In the genomic region with DNA sequence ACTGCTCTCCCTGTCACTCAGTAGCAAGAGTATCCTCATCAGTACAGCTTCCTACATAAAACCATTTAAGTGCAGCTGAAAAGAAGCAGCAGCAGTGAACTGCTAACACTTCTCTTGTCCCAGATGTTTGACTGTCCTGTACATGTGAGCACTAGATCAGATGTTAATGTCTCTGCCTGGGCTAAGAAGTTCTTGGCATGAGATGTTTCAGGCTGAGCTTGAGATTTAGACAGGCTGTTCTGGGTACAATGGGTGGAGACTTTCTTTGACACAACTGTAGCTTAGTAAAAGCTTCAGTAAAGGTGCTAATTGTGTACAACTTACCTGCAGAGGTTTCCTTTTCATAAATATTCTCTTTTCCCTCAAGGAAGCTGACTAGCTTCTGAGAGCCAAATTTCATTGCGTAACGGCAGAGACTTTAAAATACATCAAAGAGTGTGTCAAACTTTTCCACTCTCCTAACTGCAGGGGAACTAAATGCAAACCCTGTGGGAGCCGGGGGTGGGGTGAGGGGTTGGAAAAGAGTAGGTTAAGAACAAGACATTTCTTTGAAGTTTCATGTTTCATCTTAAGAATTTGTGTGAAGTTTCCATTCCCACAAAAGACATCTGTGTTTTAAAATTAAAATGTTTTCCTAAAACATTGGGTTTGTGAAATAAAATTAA, we compare ENCODE assay signal across 19 cellular contexts.
A peak's percentile ranks its signal among the peaks of the same experiment; 100 is the strongest.
DNase-seq lines count a peak whose midpoint lies in the region; ATAC-seq and TF ChIP-seq lines count a peak whose summit lies in the region.
"Had no signal": no experiment of that assay in that cellular context is flagged by ENCODE, and none has a peak within 500 bp of the region (broad histone marks: within the 10 kb centered on the region; RNA-seq: fewer than 3 reads in every experiment).

No MANE protein-coding gene starts in this region.

- intact Hi-C loops in posterior vena cava (cut with DNase I) = no loop called here

- H3F3A ChIP-seq in SK-N-SH (replicated peaks; ENCODE audit: insufficient read depth) = no peaks in the 10 kb centered on the region

- ATAC-seq in SK-N-SH treated with all-trans-retinoic acid at 6 μM for 48 hours = peak; percentile 50
- no peak for ATAC-seq in HG02870 (IDR thresholded peaks at IDR 0.05; ENCODE audit: unreplicated experiment)
- ATAC-seq: K562, lower lobe of right lung had no signal

- no peaks in the 10 kb centered on the region for H4K20me1 ChIP-seq in SK-N-SH (ENCODE audit: insufficient read depth)

- no peak for DNase-seq in SK-N-SH
- peak; percentile 44 for DNase-seq in amniotic epithelial cell (ENCODE audit: low read depth)
- peak; percentile 53 for DNase-seq in fibroblast of peridontal ligament (ENCODE audit: extremely low read depth)
- no peak for DNase-seq in posterior vena cava (ENCODE audit: low spot score)
- no peak for DNase-seq in HuH-7.5 (ENCODE audit: low spot score)
- DNase-seq: activated CD4-positive, alpha-beta T cell treated with anti-CD3 and anti-CD28 coated beads, Interleukin-2, amount 50 U/mL, for 4 hours; brain microvascular endothelial cell; Calu3; H9; lower lobe of right lung; NCI-H1694; RPMI8226; small intestine; T-helper 2 cell had no signal

- H3K9me3 ChIP-seq in SK-N-SH (no peaks in the 10 kb centered on the region), skeletal muscle tissue (ENCODE audit: control insufficient read depth in 3 of 3, low read length in 3 of 3) (no peaks in the 10 kb centered on the region)
- H3K9me3 ChIP-seq: lower lobe of right lung, neutrophil had no signal

- H3K4me2 ChIP-seq in SK-N-SH = no peak overlapping the region

- no peaks in the 10 kb centered on the region for H3K36me3 ChIP-seq in SK-N-SH (replicated peaks in 1 of 2; ENCODE audit: control insufficient read depth in 1 of 2, insufficient read depth in 2 of 2, low read length in 1 of 2)
- no peaks in the 10 kb centered on the region for H3K36me3 ChIP-seq in skeletal muscle tissue (ENCODE audit: control insufficient read depth in 3 of 3, insufficient read depth in 3 of 3, low read length in 3 of 3)
- H3K36me3 ChIP-seq: brain microvascular endothelial cell, lower lobe of right lung, neutrophil had no signal

- POLR2A ChIA-PET in SK-N-SH (lab: Yijun Ruan, JAX) = interaction anchor here (1.3 to 2.3 kb wide), 8 partner anchors 15 to 260 kb away, joined by 5 to 16 read pairs (median 8); partner anchors contain the start of genes RGS4 and RGS5

- CTCF ChIA-PET in SK-N-SH (lab: Yijun Ruan, JAX) = interaction anchor here (1.0 to 1.5 kb wide), 3 partner anchors 64 to 127 kb away, joined by 3 to 8 read pairs (median 4); partner anchors contain the start of gene RGS4

- H3K4me1 ChIP-seq in SK-N-SH (ENCODE audit: control insufficient read depth in 1 of 2, insufficient read depth in 2 of 2, low read depth in 1 of 2, low read length in 1 of 2) (peaks cover 9 to 36% of the 10 kb centered on the region in 2 experiments; a peak in 3 of 4 replicates), skeletal muscle tissue (ENCODE audit: control insufficient read depth in 3 of 3, insufficient read depth in 3 of 3, low read length in 3 of 3) (peaks cover 0 to 10% (median 8%) of the 10 kb centered on the region in 3 donors)
- H3K4me1 ChIP-seq: lower lobe of right lung had no signal

- H3K27me3 ChIP-seq in SK-N-SH (ENCODE audit: insufficient read depth) = no peaks in the 10 kb centered on the region
- H3K27me3 ChIP-seq in skeletal muscle tissue (ENCODE audit: control insufficient read depth in 3 of 3, insufficient read depth in 3 of 3, low read length in 3 of 3) = no peaks in the 10 kb centered on the region
- H3K27me3 ChIP-seq: brain microvascular endothelial cell had no signal

- no peak overlapping the region for H2AFZ ChIP-seq in SK-N-SH (ENCODE audit: low read depth)

- H3K4me3 ChIP-seq in SK-N-SH (ENCODE audit: low read depth in 2 of 2, low read length in 1 of 2) = no peak overlapping the region
- H3K4me3 ChIP-seq in skeletal muscle tissue (ENCODE audit: low read length in 3 of 3) = peak overlapping the region in 1 of 3 donors; percentile 27
- H3K4me3 ChIP-seq: K562, lower lobe of right lung had no signal

- WGBS in SK-N-SH (ENCODE audit: low lambda C conversion rate) = 78% methylated on average over 3 of the region's 3 CpGs

- H3K9ac ChIP-seq in SK-N-SH = no peak overlapping the region
- H3K9ac ChIP-seq in skeletal muscle tissue (ENCODE audit: low read depth in 1 of 3, low read length in 3 of 3) = peak overlapping the region in 1 of 3 donors; percentile 1

- no peaks in the 10 kb centered on the region for H3K79me2 ChIP-seq in SK-N-SH (ENCODE audit: insufficient read depth)

- TF ChIP-seq RAD21 in SK-N-SH (IDR thresholded peaks at IDR 0.05; ENCODE audit: low read length) = no peak

- TF ChIP-seq CTCF in SK-N-SH (IDR thresholded peaks at IDR 0.05) = no peak

- H3K27ac ChIP-seq in SK-N-SH (ENCODE audit: low read depth in 2 of 2, low read length in 1 of 2) (peak overlapping the region in 1 of 2 experiments; percentile 75; a peak in 2 of 4 replicates), skeletal muscle tissue (ENCODE audit: low read depth, low read length) (peak overlapping the region; percentile 39)
- H3K27ac ChIP-seq: brain microvascular endothelial cell, lower lobe of right lung, neutrophil had no signal

- H3K9me2 ChIP-seq in SK-N-SH = no peaks in the 10 kb centered on the region

- TF ChIP-seq EP300 in SK-N-SH (IDR thresholded peaks at IDR 0.05; ENCODE audit: borderline replicate concordance in 1 of 2, low read depth in 1 of 2, low read length in 1 of 2) = no peak

TF ChIP-seq in SK-N-SH treated with all-trans-retinoic acid at 6 μM for 48 hours, 23 proteins besides CTCF, POLR2A, EP300 and RAD21:
- no peak for TF ChIP-seq ZNF70 (CRISPR knock-in tag; IDR thresholded peaks at IDR 0.05)
- TF ChIP-seq PATZ1 (CRISPR knock-in tag; IDR thresholded peaks at IDR 0.05; ENCODE audit: borderline replicate concordance) = no peak
- no peak for TF ChIP-seq PPARA (CRISPR knock-in tag; IDR thresholded peaks at IDR 0.05; ENCODE audit: borderline replicate concordance)
- TF ChIP-seq ZC3H10 (CRISPR knock-in tag; IDR thresholded peaks at IDR 0.05) = no peak
- no peak for TF ChIP-seq GLIS3 (CRISPR knock-in tag; IDR thresholded peaks at IDR 0.05)
- no peak for TF ChIP-seq ESRRG (CRISPR knock-in tag; IDR thresholded peaks at IDR 0.05)
- TF ChIP-seq OSR1 (CRISPR knock-in tag; IDR thresholded peaks at IDR 0.05) = no peak

TF ChIP-seq in SK-N-SH, 30 proteins besides CTCF, POLR2A, EP300 and RAD21:
- TF ChIP-seq GATA2 (CRISPR knock-in tag; IDR thresholded peaks at IDR 0.05) (no peak), TAF1 (IDR thresholded peaks at IDR 0.05; ENCODE audit: borderline replicate concordance, low read depth, low read length) (no peak), FOSL2 (IDR thresholded peaks at IDR 0.05; ENCODE audit: borderline replicate concordance, low read depth) (no peak), SMC3 (IDR thresholded peaks at IDR 0.05; ENCODE audit: low read depth, low read length) (no peak), POLR2AphosphoS5 (IDR thresholded peaks at IDR 0.05; ENCODE audit: low read depth, low read length) (no peak), TEAD4 (IDR thresholded peaks at IDR 0.05; ENCODE audit: borderline replicate concordance, insufficient read depth) (no peak), YY1 (IDR thresholded peaks at IDR 0.05; ENCODE audit: low read depth) (no peak), JUND (IDR thresholded peaks at IDR 0.05) (no peak)
- TF ChIP-seq, protein P1, sequence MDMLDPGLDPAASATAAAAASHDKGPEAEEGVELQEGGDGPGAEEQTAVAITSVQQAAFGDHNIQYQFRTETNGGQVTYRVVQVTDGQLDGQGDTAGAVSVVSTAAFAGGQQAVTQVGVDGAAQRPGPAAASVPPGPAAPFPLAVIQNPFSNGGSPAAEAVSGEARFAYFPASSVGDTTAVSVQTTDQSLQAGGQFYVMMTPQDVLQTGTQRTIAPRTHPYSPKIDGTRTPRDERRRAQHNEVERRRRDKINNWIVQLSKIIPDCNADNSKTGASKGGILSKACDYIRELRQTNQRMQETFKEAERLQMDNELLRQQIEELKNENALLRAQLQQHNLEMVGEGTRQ (IDR thresholded peaks at IDR 0.05; ENCODE audit: borderline replicate concordance, low read depth, low read length) = no peak

Comparison
In these comparisons a context has a peak if more than half of its experiments do, and no peak if none do; other contexts are left out.
1. DNase-seq: peak in amniotic epithelial cell (single experiment) and fibroblast of peridontal ligament (single experiment); none in SK-N-SH (single experiment), posterior vena cava (single experiment) and HuH-7.5 (single experiment).